3 cellular contexts compared by ENCODE assay signal in the genomic region with DNA sequence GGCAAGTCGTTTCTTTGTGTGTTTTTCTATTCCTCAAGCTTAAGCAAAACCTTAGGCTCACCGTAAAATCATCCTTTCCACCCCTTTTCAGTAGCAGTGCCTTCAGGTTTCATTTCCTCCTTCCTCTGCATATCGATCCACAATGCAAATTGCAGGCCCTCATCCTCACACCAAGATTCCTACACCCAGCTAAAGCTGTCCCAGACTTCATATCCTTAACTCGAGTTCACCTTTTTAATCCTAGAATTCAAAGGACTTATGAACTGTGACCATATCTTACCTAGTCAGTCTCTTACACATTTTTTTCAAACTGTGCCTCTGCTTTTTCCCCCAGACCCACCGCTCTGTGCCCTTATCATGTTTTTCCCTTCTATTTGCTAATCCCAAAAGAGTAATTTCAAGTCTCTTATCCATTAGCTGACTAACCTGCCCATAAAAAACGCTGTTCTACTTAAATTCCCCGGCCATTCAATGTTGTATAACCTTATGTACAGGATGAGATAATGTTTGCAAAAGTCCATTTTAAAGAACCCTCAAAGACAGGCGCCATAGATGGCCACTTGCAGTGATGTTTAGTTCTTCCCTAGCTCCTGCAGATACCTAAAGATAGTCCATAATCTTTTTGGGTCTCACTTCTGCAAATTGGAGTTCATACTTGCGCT.
TF ChIP-seq lines count a peak whose summit lies in the region.

No MANE protein-coding gene starts in this region.

TF ChIP-seq in A549, 52 proteins besides CTCF, POLR2A, EP300 and RAD21:
- TF ChIP-seq JUNB (IDR thresholded peaks at IDR 0.05) = no peak

TF ChIP-seq in HEK293, 187 proteins besides CTCF, POLR2A, EP300 and RAD21:
- TF ChIP-seq MYNN (tag by site-specific recombination; IDR thresholded peaks at IDR 0.05; ENCODE audit: borderline replicate concordance) (no peak), ZNF341 (tag by site-specific recombination; IDR thresholded peaks at IDR 0.05; ENCODE audit: low read depth) (peak; percentile 42; the same call in 1 of the 2 replicates), ZNF561 (tag by site-specific recombination; IDR thresholded peaks at IDR 0.05; ENCODE audit: borderline replicate concordance) (0 out of 2 replicates have a peak, but pooled peaks have one; percentile 31), ZNF600 (tag by site-specific recombination; IDR thresholded peaks at IDR 0.05) (0 out of 2 replicates have a peak, but pooled peaks have one; percentile 39), ZNF521 (tag by site-specific recombination; IDR thresholded peaks at IDR 0.05) (no peak), SP7 (tag by site-specific recombination; IDR thresholded peaks at IDR 0.05) (0 out of 2 replicates have a peak, but pooled peaks have one; percentile 9), KLF1 (tag by site-specific recombination; IDR thresholded peaks at IDR 0.05) (no peak), ZSCAN30 (tag by site-specific recombination; IDR thresholded peaks at IDR 0.05) (no peak), ZNF707 (tag by site-specific recombination; IDR thresholded peaks at IDR 0.05) (no peak), ZNF48 (tag by site-specific recombination; IDR thresholded peaks at IDR 0.05) (no peak), ZBTB17 (tag by site-specific recombination; IDR thresholded peaks at IDR 0.05) (peak; percentile 45), ZNF335 (tag by site-specific recombination; conservative IDR thresholded peaks at IDR 0.05) (peak; percentile 38), OSR2 (tag by site-specific recombination; IDR thresholded peaks at IDR 0.05) (0 out of 2 replicates have a peak, but pooled peaks have one; percentile 17)
- TF ChIP-seq, protein P1, sequence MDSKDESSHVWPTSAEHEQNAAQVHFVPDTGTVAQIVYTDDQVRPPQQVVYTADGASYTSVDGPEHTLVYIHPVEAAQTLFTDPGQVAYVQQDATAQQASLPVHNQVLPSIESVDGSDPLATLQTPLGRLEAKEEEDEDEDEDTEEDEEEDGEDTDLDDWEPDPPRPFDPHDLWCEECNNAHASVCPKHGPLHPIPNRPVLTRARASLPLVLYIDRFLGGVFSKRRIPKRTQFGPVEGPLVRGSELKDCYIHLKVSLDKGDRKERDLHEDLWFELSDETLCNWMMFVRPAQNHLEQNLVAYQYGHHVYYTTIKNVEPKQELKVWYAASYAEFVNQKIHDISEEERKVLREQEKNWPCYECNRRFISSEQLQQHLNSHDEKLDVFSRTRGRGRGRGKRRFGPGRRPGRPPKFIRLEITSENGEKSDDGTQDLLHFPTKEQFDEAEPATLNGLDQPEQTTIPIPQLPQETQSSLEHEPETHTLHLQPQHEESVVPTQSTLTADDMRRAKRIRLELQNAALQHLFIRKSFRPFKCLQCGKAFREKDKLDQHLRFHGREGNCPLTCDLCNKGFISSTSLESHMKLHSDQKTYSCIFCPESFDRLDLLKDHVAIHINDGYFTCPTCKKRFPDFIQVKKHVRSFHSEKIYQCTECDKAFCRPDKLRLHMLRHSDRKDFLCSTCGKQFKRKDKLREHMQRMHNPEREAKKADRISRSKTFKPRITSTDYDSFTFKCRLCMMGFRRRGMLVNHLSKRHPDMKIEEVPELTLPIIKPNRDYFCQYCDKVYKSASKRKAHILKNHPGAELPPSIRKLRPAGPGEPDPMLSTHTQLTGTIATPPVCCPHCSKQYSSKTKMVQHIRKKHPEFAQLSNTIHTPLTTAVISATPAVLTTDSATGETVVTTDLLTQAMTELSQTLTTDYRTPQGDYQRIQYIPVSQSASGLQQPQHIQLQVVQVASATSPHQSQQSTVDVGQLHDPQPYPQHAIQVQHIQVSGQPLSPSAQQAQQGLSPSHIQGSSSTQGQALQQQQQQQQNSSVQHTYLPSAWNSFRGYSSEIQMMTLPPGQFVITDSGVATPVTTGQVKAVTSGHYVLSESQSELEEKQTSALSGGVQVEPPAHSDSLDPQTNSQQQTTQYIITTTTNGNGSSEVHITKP (tag by site-specific recombination; IDR thresholded peaks at IDR 0.05) = 0 out of 2 replicates have a peak, but pooled peaks have one; percentile 33
- TF ChIP-seq, protein P2, sequence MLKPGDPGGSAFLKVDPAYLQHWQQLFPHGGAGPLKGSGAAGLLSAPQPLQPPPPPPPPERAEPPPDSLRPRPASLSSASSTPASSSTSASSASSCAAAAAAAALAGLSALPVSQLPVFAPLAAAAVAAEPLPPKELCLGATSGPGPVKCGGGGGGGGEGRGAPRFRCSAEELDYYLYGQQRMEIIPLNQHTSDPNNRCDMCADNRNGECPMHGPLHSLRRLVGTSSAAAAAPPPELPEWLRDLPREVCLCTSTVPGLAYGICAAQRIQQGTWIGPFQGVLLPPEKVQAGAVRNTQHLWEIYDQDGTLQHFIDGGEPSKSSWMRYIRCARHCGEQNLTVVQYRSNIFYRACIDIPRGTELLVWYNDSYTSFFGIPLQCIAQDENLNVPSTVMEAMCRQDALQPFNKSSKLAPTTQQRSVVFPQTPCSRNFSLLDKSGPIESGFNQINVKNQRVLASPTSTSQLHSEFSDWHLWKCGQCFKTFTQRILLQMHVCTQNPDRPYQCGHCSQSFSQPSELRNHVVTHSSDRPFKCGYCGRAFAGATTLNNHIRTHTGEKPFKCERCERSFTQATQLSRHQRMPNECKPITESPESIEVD (tag by site-specific recombination; IDR thresholded peaks at IDR 0.05) = 0 out of 2 replicates have a peak, but pooled peaks have one; percentile 61

TF ChIP-seq in GM12878, 131 proteins besides CTCF, POLR2A, EP300 and RAD21 (continues in another document):
- TF ChIP-seq, protein P3, sequence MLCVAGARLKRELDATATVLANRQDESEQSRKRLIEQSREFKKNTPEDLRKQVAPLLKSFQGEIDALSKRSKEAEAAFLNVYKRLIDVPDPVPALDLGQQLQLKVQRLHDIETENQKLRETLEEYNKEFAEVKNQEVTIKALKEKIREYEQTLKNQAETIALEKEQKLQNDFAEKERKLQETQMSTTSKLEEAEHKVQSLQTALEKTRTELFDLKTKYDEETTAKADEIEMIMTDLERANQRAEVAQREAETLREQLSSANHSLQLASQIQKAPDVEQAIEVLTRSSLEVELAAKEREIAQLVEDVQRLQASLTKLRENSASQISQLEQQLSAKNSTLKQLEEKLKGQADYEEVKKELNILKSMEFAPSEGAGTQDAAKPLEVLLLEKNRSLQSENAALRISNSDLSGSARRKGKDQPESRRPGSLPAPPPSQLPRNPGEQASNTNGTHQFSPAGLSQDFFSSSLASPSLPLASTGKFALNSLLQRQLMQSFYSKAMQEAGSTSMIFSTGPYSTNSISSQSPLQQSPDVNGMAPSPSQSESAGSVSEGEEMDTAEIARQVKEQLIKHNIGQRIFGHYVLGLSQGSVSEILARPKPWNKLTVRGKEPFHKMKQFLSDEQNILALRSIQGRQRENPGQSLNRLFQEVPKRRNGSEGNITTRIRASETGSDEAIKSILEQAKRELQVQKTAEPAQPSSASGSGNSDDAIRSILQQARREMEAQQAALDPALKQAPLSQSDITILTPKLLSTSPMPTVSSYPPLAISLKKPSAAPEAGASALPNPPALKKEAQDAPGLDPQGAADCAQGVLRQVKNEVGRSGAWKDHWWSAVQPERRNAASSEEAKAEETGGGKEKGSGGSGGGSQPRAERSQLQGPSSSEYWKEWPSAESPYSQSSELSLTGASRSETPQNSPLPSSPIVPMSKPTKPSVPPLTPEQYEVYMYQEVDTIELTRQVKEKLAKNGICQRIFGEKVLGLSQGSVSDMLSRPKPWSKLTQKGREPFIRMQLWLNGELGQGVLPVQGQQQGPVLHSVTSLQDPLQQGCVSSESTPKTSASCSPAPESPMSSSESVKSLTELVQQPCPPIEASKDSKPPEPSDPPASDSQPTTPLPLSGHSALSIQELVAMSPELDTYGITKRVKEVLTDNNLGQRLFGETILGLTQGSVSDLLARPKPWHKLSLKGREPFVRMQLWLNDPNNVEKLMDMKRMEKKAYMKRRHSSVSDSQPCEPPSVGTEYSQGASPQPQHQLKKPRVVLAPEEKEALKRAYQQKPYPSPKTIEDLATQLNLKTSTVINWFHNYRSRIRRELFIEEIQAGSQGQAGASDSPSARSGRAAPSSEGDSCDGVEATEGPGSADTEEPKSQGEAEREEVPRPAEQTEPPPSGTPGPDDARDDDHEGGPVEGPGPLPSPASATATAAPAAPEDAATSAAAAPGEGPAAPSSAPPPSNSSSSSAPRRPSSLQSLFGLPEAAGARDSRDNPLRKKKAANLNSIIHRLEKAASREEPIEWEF (IDR thresholded peaks at IDR 0.05; ENCODE audit: insufficient replicate concordance, low read depth, low read length) = peak; percentile 52
- TF ChIP-seq, protein P4, sequence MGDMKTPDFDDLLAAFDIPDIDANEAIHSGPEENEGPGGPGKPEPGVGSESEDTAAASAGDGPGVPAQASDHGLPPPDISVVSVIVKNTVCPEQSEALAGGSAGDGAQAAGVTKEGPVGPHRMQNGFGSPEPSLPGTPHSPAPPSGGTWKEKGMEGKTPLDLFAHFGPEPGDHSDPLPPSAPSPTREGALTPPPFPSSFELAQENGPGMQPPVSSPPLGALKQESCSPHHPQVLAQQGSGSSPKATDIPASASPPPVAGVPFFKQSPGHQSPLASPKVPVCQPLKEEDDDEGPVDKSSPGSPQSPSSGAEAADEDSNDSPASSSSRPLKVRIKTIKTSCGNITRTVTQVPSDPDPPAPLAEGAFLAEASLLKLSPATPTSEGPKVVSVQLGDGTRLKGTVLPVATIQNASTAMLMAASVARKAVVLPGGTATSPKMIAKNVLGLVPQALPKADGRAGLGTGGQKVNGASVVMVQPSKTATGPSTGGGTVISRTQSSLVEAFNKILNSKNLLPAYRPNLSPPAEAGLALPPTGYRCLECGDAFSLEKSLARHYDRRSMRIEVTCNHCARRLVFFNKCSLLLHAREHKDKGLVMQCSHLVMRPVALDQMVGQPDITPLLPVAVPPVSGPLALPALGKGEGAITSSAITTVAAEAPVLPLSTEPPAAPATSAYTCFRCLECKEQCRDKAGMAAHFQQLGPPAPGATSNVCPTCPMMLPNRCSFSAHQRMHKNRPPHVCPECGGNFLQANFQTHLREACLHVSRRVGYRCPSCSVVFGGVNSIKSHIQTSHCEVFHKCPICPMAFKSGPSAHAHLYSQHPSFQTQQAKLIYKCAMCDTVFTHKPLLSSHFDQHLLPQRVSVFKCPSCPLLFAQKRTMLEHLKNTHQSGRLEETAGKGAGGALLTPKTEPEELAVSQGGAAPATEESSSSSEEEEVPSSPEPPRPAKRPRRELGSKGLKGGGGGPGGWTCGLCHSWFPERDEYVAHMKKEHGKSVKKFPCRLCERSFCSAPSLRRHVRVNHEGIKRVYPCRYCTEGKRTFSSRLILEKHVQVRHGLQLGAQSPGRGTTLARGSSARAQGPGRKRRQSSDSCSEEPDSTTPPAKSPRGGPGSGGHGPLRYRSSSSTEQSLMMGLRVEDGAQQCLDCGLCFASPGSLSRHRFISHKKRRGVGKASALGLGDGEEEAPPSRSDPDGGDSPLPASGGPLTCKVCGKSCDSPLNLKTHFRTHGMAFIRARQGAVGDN (IDR thresholded peaks at IDR 0.05) = no peak
- TF ChIP-seq NRF1 (conservative IDR thresholded peaks at IDR 0.05; ENCODE audit: low read depth, low read length) = no peak
- TF ChIP-seq POLR2AphosphoS5 (IDR thresholded peaks at IDR 0.05; ENCODE audit: low read length) = peak; percentile 68
- TF ChIP-seq BHLHE40 (IDR thresholded peaks at IDR 0.05; ENCODE audit: borderline replicate concordance in 1 of 2, low read depth in 2 of 2, low read length in 1 of 2) = no peak
- TF ChIP-seq SRF (IDR thresholded peaks at IDR 0.05; ENCODE audit: low read depth in 2 of 2, low read length in 2 of 2) = no peak
- no peak for TF ChIP-seq ZNF207 (IDR thresholded peaks at IDR 0.05; ENCODE audit: borderline replicate concordance)
- no peak for TF ChIP-seq HDGF (IDR thresholded peaks at IDR 0.05)
- 0 out of 2 replicates have a peak, but pooled peaks have one; percentile 11 for TF ChIP-seq RUNX3 (IDR thresholded peaks at IDR 0.05; ENCODE audit: low read length)
- TF ChIP-seq, protein P5, sequence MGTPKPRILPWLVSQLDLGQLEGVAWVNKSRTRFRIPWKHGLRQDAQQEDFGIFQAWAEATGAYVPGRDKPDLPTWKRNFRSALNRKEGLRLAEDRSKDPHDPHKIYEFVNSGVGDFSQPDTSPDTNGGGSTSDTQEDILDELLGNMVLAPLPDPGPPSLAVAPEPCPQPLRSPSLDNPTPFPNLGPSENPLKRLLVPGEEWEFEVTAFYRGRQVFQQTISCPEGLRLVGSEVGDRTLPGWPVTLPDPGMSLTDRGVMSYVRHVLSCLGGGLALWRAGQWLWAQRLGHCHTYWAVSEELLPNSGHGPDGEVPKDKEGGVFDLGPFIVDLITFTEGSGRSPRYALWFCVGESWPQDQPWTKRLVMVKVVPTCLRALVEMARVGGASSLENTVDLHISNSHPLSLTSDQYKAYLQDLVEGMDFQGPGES (IDR thresholded peaks at IDR 0.05) = no peak
- TF ChIP-seq, protein P6, sequence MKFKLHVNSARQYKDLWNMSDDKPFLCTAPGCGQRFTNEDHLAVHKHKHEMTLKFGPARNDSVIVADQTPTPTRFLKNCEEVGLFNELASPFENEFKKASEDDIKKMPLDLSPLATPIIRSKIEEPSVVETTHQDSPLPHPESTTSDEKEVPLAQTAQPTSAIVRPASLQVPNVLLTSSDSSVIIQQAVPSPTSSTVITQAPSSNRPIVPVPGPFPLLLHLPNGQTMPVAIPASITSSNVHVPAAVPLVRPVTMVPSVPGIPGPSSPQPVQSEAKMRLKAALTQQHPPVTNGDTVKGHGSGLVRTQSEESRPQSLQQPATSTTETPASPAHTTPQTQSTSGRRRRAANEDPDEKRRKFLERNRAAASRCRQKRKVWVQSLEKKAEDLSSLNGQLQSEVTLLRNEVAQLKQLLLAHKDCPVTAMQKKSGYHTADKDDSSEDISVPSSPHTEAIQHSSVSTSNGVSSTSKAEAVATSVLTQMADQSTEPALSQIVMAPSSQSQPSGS (IDR thresholded peaks at IDR 0.05; ENCODE audit: low read length) = 0 out of 2 replicates have a peak, but pooled peaks have one; percentile 29
- no peak for TF ChIP-seq SUZ12 (IDR thresholded peaks at IDR 0.05; ENCODE audit: unreplicated experiment)
- no peak for TF ChIP-seq LARP7 (IDR thresholded peaks at IDR 0.05)
- TF ChIP-seq IKZF1 (conservative IDR thresholded peaks at IDR 0.05) = peak; percentile 32; the same call in 1 of the 2 replicates
- TF ChIP-seq ZNF24 (IDR thresholded peaks at IDR 0.05) = no peak
- peak; percentile 36; the same call in 1 of the 2 replicates for TF ChIP-seq EED (IDR thresholded peaks at IDR 0.05; ENCODE audit: low read depth)
- no peak for TF ChIP-seq ZBED1 (IDR thresholded peaks at IDR 0.05; ENCODE audit: borderline replicate concordance)
- no peak for TF ChIP-seq YBX1 (IDR thresholded peaks at IDR 0.05)
- no peak for TF ChIP-seq SMAD5 (IDR thresholded peaks at IDR 0.05; ENCODE audit: low read depth)
- TF ChIP-seq DPF2 (IDR thresholded peaks at IDR 0.05) = no peak
